ENCODE assay signal across 1 cellular context in the genomic region with DNA sequence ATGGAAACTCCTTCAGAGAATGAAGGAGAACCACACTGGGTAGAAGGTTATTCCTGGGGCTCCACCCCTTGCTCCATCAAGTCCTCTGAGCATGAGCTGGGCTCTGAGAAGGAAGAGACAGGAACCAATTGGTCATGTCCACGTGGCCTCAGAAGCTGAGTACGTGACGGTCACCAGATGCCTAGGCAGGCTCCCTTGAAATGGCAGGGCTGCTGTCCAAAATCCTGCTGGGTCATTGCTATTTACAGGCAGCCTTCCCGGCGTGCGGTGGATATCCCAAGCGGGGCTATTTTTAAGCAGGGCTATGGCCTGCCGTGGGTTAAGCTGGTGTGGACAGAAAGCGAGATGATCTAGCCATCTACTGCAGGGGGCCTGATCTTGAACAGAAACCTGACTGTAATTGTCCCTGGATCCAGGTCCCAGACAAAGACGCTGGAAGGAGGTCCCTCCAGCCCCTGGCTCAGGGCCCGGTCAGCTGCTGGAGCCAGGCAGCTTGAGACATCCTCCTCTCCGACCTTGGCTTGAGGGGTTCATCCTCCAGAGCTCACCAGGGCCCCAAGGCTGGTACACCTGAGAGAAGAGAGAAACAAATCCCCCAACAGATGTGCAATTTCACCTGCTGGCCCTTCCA.
TF ChIP-seq lines count a peak whose summit lies in the region.

No MANE protein-coding gene starts in this region.

TF ChIP-seq in HepG2, 621 proteins besides CTCF, POLR2A, EP300 and RAD21 (continued from another document):
- TF ChIP-seq, protein P1, sequence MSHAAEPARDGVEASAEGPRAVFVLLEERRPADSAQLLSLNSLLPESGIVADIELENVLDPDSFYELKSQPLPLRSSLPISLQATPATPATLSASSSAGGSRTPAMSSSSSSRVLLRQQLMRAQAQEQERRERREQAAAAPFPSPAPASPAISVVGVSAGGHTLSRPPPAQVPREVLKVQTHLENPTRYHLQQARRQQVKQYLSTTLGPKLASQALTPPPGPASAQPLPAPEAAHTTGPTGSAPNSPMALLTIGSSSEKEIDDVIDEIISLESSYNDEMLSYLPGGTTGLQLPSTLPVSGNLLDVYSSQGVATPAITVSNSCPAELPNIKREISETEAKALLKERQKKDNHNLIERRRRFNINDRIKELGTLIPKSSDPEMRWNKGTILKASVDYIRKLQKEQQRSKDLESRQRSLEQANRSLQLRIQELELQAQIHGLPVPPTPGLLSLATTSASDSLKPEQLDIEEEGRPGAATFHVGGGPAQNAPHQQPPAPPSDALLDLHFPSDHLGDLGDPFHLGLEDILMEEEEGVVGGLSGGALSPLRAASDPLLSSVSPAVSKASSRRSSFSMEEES (CRISPR knock-in tag; IDR thresholded peaks at IDR 0.05): no peak
- TF ChIP-seq, protein P2, sequence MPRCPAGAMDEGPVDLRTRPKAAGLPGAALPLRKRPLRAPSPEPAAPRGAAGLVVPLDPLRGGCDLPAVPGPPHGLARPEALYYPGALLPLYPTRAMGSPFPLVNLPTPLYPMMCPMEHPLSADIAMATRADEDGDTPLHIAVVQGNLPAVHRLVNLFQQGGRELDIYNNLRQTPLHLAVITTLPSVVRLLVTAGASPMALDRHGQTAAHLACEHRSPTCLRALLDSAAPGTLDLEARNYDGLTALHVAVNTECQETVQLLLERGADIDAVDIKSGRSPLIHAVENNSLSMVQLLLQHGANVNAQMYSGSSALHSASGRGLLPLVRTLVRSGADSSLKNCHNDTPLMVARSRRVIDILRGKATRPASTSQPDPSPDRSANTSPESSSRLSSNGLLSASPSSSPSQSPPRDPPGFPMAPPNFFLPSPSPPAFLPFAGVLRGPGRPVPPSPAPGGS (CRISPR knock-in tag; IDR thresholded peaks at IDR 0.05): no peak; the same call in 1 of the 2 replicates
- TF ChIP-seq, protein P3, sequence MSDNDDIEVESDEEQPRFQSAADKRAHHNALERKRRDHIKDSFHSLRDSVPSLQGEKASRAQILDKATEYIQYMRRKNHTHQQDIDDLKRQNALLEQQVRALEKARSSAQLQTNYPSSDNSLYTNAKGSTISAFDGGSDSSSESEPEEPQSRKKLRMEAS (IDR thresholded peaks at IDR 0.05): peak; percentile 14; the same call in 1 of the 2 replicates
- TF ChIP-seq GABPB1 (CRISPR knock-in tag; IDR thresholded peaks at IDR 0.05): 0 out of 2 replicates have a peak, but pooled peaks have one; percentile 3
- TF ChIP-seq SP140L (CRISPR knock-in tag; IDR thresholded peaks at IDR 0.05; ENCODE audit: borderline replicate concordance): no peak
- no peak for TF ChIP-seq MBNL3 (CRISPR knock-in tag; conservative IDR thresholded peaks at IDR 0.05)
- TF ChIP-seq CBX1 (IDR thresholded peaks at IDR 0.05; ENCODE audit: low read depth): no peak
- no peak for TF ChIP-seq KLF9 (CRISPR knock-in tag; IDR thresholded peaks at IDR 0.05; ENCODE audit: low read depth)
- TF ChIP-seq, protein P4, sequence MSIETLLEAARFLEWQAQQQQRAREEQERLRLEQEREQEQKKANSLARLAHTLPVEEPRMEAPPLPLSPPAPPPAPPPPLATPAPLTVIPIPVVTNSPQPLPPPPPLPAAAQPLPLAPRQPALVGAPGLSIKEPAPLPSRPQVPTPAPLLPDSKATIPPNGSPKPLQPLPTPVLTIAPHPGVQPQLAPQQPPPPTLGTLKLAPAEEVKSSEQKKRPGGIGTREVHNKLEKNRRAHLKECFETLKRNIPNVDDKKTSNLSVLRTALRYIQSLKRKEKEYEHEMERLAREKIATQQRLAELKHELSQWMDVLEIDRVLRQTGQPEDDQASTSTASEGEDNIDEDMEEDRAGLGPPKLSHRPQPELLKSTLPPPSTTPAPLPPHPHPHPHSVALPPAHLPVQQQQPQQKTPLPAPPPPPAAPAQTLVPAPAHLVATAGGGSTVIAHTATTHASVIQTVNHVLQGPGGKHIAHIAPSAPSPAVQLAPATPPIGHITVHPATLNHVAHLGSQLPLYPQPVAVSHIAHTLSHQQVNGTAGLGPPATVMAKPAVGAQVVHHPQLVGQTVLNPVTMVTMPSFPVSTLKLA (IDR thresholded peaks at IDR 0.05): no peak
TF ChIP-seq in HepG2: peak in this region for 11.
